ENCODE assay signal across 10 cellular contexts in the genomic region with DNA sequence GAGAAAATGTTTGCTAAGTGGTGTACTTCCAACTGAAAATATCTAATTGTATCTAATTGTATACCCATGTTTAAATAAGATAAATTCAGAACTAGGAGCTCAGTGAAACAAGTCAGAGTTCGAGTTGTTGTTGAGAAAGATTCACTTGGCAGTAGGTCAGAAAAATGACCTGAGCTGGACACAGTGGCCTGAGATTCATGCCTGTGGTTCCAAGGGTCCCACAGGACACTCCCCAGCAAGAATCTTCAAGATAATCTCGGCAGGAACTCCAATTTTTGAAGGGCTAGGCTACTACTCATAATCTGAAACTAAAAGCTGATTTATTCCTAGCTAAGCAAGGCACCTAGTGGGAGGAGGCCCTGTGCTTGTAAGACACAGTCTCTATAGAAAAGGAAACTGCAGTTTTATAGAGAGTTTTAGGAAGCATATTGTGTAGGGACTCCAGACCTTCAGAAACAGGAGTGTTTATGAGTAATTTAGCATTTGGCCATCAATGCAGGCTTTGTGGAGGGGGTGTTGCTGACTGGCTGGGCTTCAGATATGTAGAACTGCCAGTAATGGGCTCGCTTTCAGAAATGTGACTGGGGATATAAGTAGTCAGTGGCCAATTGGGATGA. TPM values are rescaled to one million over a fixed set of nuclear protein-coding genes. Genes with fewer than 3 reads are reported as not detected.
DNase-seq lines count a peak whose midpoint lies in the region; ATAC-seq and TF ChIP-seq lines count a peak whose summit lies in the region.
"Had no signal": no experiment of that assay in that cellular context is flagged by ENCODE, and none has a peak within 500 bp of the region (broad histone marks: within the 10 kb centered on the region; RNA-seq: fewer than 3 reads in every experiment).

No MANE protein-coding gene starts in this region.

- H3K27ac ChIP-seq in right lobe of liver: no peak overlapping the region
- H3K27ac ChIP-seq: vagina had no signal

- peaks cover 0 to 23% (median 6%) of the 10 kb centered on the region in 9 donors for H3K9me3 Mint-ChIP-seq in naive thymus-derived CD8-positive, alpha-beta T cell

- H3K27me3 ChIP-seq in right lobe of liver: no peaks in the 10 kb centered on the region
- H3K27me3 ChIP-seq: vagina had no signal

- peak; percentile 19 for DNase-seq in iris pigment epithelial cell (ENCODE audit: low read depth)
- DNase-seq in right lobe of liver: no peak
- DNase-seq in stimulated activated CD4-positive, alpha-beta T cell treated with anti-CD3 and anti-CD28 coated beads, Interleukin-4, amount 100 ng/mL, for 4 hours: no peak
- DNase-seq in naive thymus-derived CD8-positive, alpha-beta T cell: no peak
- DNase-seq: NCI-H748 treated with DMSO at 0.1 percent for 48 hours had no signal

- H3K4me3 Mint-ChIP-seq in naive thymus-derived CD8-positive, alpha-beta T cell: no peak overlapping the region

- H3K36me3 ChIP-seq in right lobe of liver: no peaks in the 10 kb centered on the region
- H3K36me3 ChIP-seq: vagina had no signal

- peak overlapping the region in 1 of 10 donors; percentile 38 for H3K27ac Mint-ChIP-seq in naive thymus-derived CD8-positive, alpha-beta T cell

- H3K27me3 Mint-ChIP-seq in naive thymus-derived CD8-positive, alpha-beta T cell: no peaks in the 10 kb centered on the region

- TF ChIP-seq CTCF in right lobe of liver (IDR thresholded peaks at IDR 0.05): no peak

- no peak overlapping the region for H3K4me3 ChIP-seq in right lobe of liver
- H3K4me3 ChIP-seq: vagina had no signal

- POLR2A ChIA-PET in naive thymus-derived CD8-positive, alpha-beta T cell (lab: Charles Lee): no interaction called here

- no peaks in the 10 kb centered on the region for H3K4me1 ChIP-seq in right lobe of liver
- H3K4me1 ChIP-seq: vagina had no signal

- H3K9me3 ChIP-seq in right lobe of liver: no peaks in the 10 kb centered on the region
- H3K9me3 ChIP-seq: vagina had no signal

- H3K4me1 Mint-ChIP-seq in naive thymus-derived CD8-positive, alpha-beta T cell: peaks cover 12 to 13% (median 12%) of the 10 kb centered on the region in 4 donors

- intact Hi-C loops in right lobe of liver (cut with DNase I): no loop called here

- WGBS in right lobe of liver (ENCODE audit: insufficient coverage, low coverage, low lambda C conversion rate, missing lambda C conversion rate): 45% methylated on average over 2 of the region's 3 CpGs

- no peak for TF ChIP-seq POLR2A in right lobe of liver (IDR thresholded peaks at IDR 0.05)

- ATAC-seq in GM18861 (IDR thresholded peaks at IDR 0.05; ENCODE audit: unreplicated experiment) (peak; percentile 42), GM21576 (IDR thresholded peaks at IDR 0.05; ENCODE audit: unreplicated experiment) (peak; percentile 44), HG03457 (IDR thresholded peaks at IDR 0.05; ENCODE audit: unreplicated experiment) (peak; percentile 43), right lobe of liver (no peak)
- ATAC-seq in naive thymus-derived CD8-positive, alpha-beta T cell: no peak

- peaks cover 22 to 49% (median 30%) of the 10 kb centered on the region in 3 donors for H3K36me3 Mint-ChIP-seq in naive thymus-derived CD8-positive, alpha-beta T cell

RNA-seq across cellular contexts. Expression of a gene that starts 43.2 kb away (rescaled TPM):
- 1 to 10 TPM in 1 of 6 experiments, under 1 TPM in 4, not detected in 1; 0.43 to 1.2 (median 0.82) TPM for total RNA-seq in right lobe of liver
- 10 to 100 TPM; 23.1 to 27.5 TPM for total RNA-seq in naive thymus-derived CD8-positive, alpha-beta T cell
- polyA plus RNA-seq in naive thymus-derived CD8-positive, alpha-beta T cell: 10 to 100 TPM in 2 of 3 donors, 1 to 10 TPM in 1; 7.5 to 14.8 (median 10.4) TPM
- total RNA-seq: glomerular endothelial cell had no signal

RNA-seq across cellular contexts. Expression of a gene that starts 48.9 kb away (rescaled TPM):
- total RNA-seq in right lobe of liver: 10 to 100 TPM in 4 of 6 experiments, 1 to 10 TPM in 2; 5.0 to 13.1 (median 11.2) TPM
- 100 to 1,000 TPM; 116 to 121 TPM for total RNA-seq in naive thymus-derived CD8-positive, alpha-beta T cell
- polyA plus RNA-seq in naive thymus-derived CD8-positive, alpha-beta T cell: 100 to 1,000 TPM in 2 of 3 donors, 10 to 100 TPM in 1; 82.8 to 115 (median 112) TPM

RNA-seq across cellular contexts. Expression of a gene that starts 58.3 kb away (rescaled TPM):
- 10 to 100 TPM in 5 of 6 experiments, 1 to 10 TPM in 1; 6.6 to 17.9 (median 11.3) TPM for total RNA-seq in right lobe of liver
- 10 to 100 TPM; 91.6 to 91.7 TPM for total RNA-seq in naive thymus-derived CD8-positive, alpha-beta T cell
- polyA plus RNA-seq in naive thymus-derived CD8-positive, alpha-beta T cell: 10 to 100 TPM; 25.3 to 43.1 (median 28.9) TPM

Comparison
In these comparisons a context has a peak if more than half of its experiments do, and no peak if none do; other contexts are left out.
1. ATAC-seq: peak in GM18861 (single experiment), GM21576 (single experiment) and HG03457 (single experiment); none in right lobe of liver (0 of 4) and naive thymus-derived CD8-positive, alpha-beta T cell (0 of 2).
2. RNA of a gene that starts 43.2 kb away (total RNA-seq): 23.1 to 27.5 TPM in naive thymus-derived CD8-positive, alpha-beta T cell; 0.43 to 1.2 TPM in right lobe of liver; every median in the first group is over 10 times any median in the second.
3. RNA of a gene that starts 48.9 kb away (total RNA-seq): 116 to 121 TPM in naive thymus-derived CD8-positive, alpha-beta T cell; 5.0 to 13.1 TPM in right lobe of liver; every median in the first group is over 4 times any median in the second.
4. RNA of a gene that starts 58.3 kb away (total RNA-seq): 91.6 to 91.7 TPM in naive thymus-derived CD8-positive, alpha-beta T cell; 6.6 to 17.9 TPM in right lobe of liver; every median in the first group is over 4 times any median in the second.